In the genomic region with DNA sequence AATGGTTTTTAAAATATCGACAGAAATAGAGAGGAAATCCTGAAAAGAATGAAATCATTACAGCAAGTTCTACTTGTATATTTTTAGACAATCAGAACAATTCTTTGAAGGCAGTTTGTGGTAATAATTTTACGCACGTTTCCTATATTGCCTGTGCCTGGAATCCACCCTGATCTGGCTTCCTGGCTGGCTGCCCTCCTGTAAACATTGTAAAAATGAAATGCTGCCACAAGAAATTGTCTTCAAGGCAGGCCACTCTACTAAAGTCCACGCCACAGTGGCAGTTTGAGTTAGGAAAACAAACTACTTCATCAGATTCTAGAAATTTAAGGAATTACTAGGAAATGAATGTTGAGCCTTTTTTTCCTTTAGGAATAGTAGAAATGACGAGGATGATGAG, we compare ENCODE assay signal across 20 cellular contexts.
"Had no signal": no experiment of that assay in that cellular context is flagged by ENCODE, and none has a peak within 500 bp of the region (broad histone marks: within the 10 kb centered on the region; RNA-seq: fewer than 3 reads in every experiment).

No MANE protein-coding gene starts in this region.

- H3K4me3 Mint-ChIP-seq: activated naive CD8-positive, alpha-beta T cell; brain; central memory CD8-positive, alpha-beta T cell; memory B cell; natural killer cell; stimulated activated memory B cell treated with anti-CD40 and anti-IgM and Interleukin-4, amounts not matched to agents 10 μg/mL and 1 μg/mL and 100 μg/mL, for 72 hours had no signal

- H3K36me3 ChIP-seq: gastrocnemius medialis, heart right ventricle, neutrophil, tibial artery, uterus had no signal

- H3K27ac Mint-ChIP-seq: activated naive CD8-positive, alpha-beta T cell; brain; memory B cell; natural killer cell; stimulated activated memory B cell treated with anti-CD40 and anti-IgM and Interleukin-4, amounts not matched to agents 10 μg/mL and 1 μg/mL and 100 μg/mL, for 72 hours had no signal

- H3K4me1 ChIP-seq: gastrocnemius medialis, heart right ventricle, tibial artery, uterus had no signal

- H3K27me3 Mint-ChIP-seq: brain; stimulated activated memory B cell treated with anti-CD40 and anti-IgM and Interleukin-4, amounts not matched to agents 10 μg/mL and 1 μg/mL and 100 μg/mL, for 72 hours had no signal

- H3K4me1 Mint-ChIP-seq: brain; central memory CD8-positive, alpha-beta T cell; natural killer cell had no signal

- ATAC-seq: gastrocnemius medialis; left lobe of liver; natural killer cell; stimulated activated memory B cell treated with anti-CD40 and anti-IgM and Interleukin-4, amounts not matched to agents 10 μg/mL and 1 μg/mL and 100 μg/mL, for 72 hours had no signal

- H3K36me3 Mint-ChIP-seq: activated naive CD8-positive, alpha-beta T cell; brain; memory B cell; natural killer cell; stimulated activated memory B cell treated with anti-CD40 and anti-IgM and Interleukin-4, amounts not matched to agents 10 μg/mL and 1 μg/mL and 100 μg/mL, for 72 hours had no signal

- H3K9me3 ChIP-seq: gastrocnemius medialis, heart right ventricle, neutrophil, tibial artery, uterus had no signal

- H3K9me3 Mint-ChIP-seq: brain; central memory CD8-positive, alpha-beta T cell; memory B cell; natural killer cell; stimulated activated memory B cell treated with anti-CD40 and anti-IgM and Interleukin-4, amounts not matched to agents 10 μg/mL and 1 μg/mL and 100 μg/mL, for 72 hours had no signal

- H3K27me3 ChIP-seq: gastrocnemius medialis, heart right ventricle, neutrophil, tibial artery, uterus had no signal

- DNase-seq: activated CD4-positive, alpha-beta T cell treated with anti-CD3 and anti-CD28 coated beads, Interleukin-2, amount 50 U/mL, for 1 hour; activated CD8-positive, alpha-beta memory T cell treated with anti-CD3 and anti-CD28 coated beads for 24 hours; activated gamma-delta T cell treated with Interleukin-2 at 50 U/mL for 16 hours; amygdala; cortex of kidney; effector CD8-positive, alpha-beta T cell; gastrocnemius medialis; natural killer cell; T-helper 2 cell; tibial artery had no signal

- H3K27ac ChIP-seq: epithelial cell of prostate, gastrocnemius medialis, neutrophil, tibial artery, uterus had no signal

- H3K4me3 ChIP-seq: gastrocnemius medialis, heart right ventricle, tibial artery, uterus had no signal
